In genomic region chr6:30489081-30490030, GRCh38 we compare ENCODE assay signal across 1 cellular context.
TF ChIP-seq lines count a peak whose summit lies in the region.

HLA-E (plus strand) TSS chr6:30489509; CDS start chr6:30489532, 23 bp downstream.

TF ChIP-seq in HEK293, 187 proteins besides CTCF, POLR2A, EP300 and RAD21 (continued from another document and continues in another):
- TF ChIP-seq ZNF558 (tag by site-specific recombination; IDR thresholded peaks at IDR 0.05) (no peak), HOXD13 (CRISPR knock-in tag; IDR thresholded peaks at IDR 0.05; ENCODE audit: borderline replicate concordance) (no peak), ZNF354C (tag by site-specific recombination; IDR thresholded peaks at IDR 0.05; ENCODE audit: borderline replicate concordance, low read depth) (no peak), ZNF785 (tag by site-specific recombination; IDR thresholded peaks at IDR 0.05) (peak; percentile 92), ZNF239 (tag by site-specific recombination; IDR thresholded peaks at IDR 0.05) (no peak), ZBTB48 (tag by site-specific recombination; IDR thresholded peaks at IDR 0.05) (peak; percentile 77; the same call in 1 of the 2 replicates), ZNF645 (tag by site-specific recombination; IDR thresholded peaks at IDR 0.05) (no peak), ZNF768 (tag by site-specific recombination; IDR thresholded peaks at IDR 0.05) (peak; percentile 44; the same call in 1 of the 2 replicates), ZNF843 (tag by site-specific recombination; IDR thresholded peaks at IDR 0.05) (no peak), ZNF654 (tag by site-specific recombination; IDR thresholded peaks at IDR 0.05; ENCODE audit: low read depth) (no peak), MEIS1 (CRISPR knock-in tag; IDR thresholded peaks at IDR 0.05; ENCODE audit: borderline replicate concordance) (no peak), ZNF174 (tag by site-specific recombination; IDR thresholded peaks at IDR 0.05) (no peak), KLF1 (tag by site-specific recombination; IDR thresholded peaks at IDR 0.05) (no peak; the same call in none of the 2 replicates), ZNF366 (tag by site-specific recombination; conservative IDR thresholded peaks at IDR 0.05) (no peak), ZNF530 (tag by site-specific recombination; IDR thresholded peaks at IDR 0.05; ENCODE audit: low read depth) (no peak), ZNF341 (tag by site-specific recombination; IDR thresholded peaks at IDR 0.05; ENCODE audit: low read depth) (no peak), ZSCAN23 (tag by site-specific recombination; IDR thresholded peaks at IDR 0.05) (no peak), ZNF571 (tag by site-specific recombination; IDR thresholded peaks at IDR 0.05) (no peak), ZNF548 (tag by site-specific recombination; IDR thresholded peaks at IDR 0.05) (no peak), ZNF704 (tag by site-specific recombination; IDR thresholded peaks at IDR 0.05) (no peak), TSHZ1 (tag by site-specific recombination; IDR thresholded peaks at IDR 0.05; ENCODE audit: borderline replicate concordance) (no peak), HOXC10 (CRISPR knock-in tag; IDR thresholded peaks at IDR 0.05) (no peak), ZNF623 (tag by site-specific recombination; IDR thresholded peaks at IDR 0.05) (no peak), ZNF138 (tag by site-specific recombination; IDR thresholded peaks at IDR 0.05; ENCODE audit: borderline replicate concordance) (no peak), GLI2 (tag by site-specific recombination; IDR thresholded peaks at IDR 0.05; ENCODE audit: borderline replicate concordance, low read depth) (no peak), ZNF280D (tag by site-specific recombination; IDR thresholded peaks at IDR 0.05) (peak; percentile 78; the same call in 1 of the 2 replicates), ZNF221 (tag by site-specific recombination; IDR thresholded peaks at IDR 0.05; ENCODE audit: borderline replicate concordance) (no peak), ZNF521 (tag by site-specific recombination; IDR thresholded peaks at IDR 0.05) (no peak), ZNF416 (tag by site-specific recombination; IDR thresholded peaks at IDR 0.05) (no peak; the same call in 1 of the 2 replicates), PBX3 (CRISPR knock-in tag; IDR thresholded peaks at IDR 0.05) (no peak), ZNF211 (tag by site-specific recombination; IDR thresholded peaks at IDR 0.05; ENCODE audit: low read depth) (no peak), ZNF473 (tag by site-specific recombination; IDR thresholded peaks at IDR 0.05) (no peak), ZNF391 (tag by site-specific recombination; IDR thresholded peaks at IDR 0.05; ENCODE audit: borderline replicate concordance, low read depth) (no peak), ZFP37 (tag by site-specific recombination; IDR thresholded peaks at IDR 0.05) (peak; percentile 66; the same call in 1 of the 2 replicates), ZNF510 (tag by site-specific recombination; IDR thresholded peaks at IDR 0.05; ENCODE audit: insufficient replicate concordance) (no peak), MYNN (tag by site-specific recombination; IDR thresholded peaks at IDR 0.05; ENCODE audit: borderline replicate concordance) (no peak), ZNF23 (tag by site-specific recombination; IDR thresholded peaks at IDR 0.05; ENCODE audit: borderline replicate concordance) (no peak), GLIS2 (tag by site-specific recombination; IDR thresholded peaks at IDR 0.05) (peak; percentile 74), KLF17 (tag by site-specific recombination; IDR thresholded peaks at IDR 0.05) (peak; percentile 57; the same call in 1 of the 2 replicates), ZBTB17 (tag by site-specific recombination; IDR thresholded peaks at IDR 0.05) (peak; percentile 80), ZEB2 (tag by site-specific recombination; IDR thresholded peaks at IDR 0.05) (peak; percentile 42), WT1 (tag by site-specific recombination; IDR thresholded peaks at IDR 0.05) (no peak), ZNF350 (tag by site-specific recombination; IDR thresholded peaks at IDR 0.05) (no peak), ZNF426 (tag by site-specific recombination; IDR thresholded peaks at IDR 0.05) (no peak), ZBTB20 (tag by site-specific recombination; IDR thresholded peaks at IDR 0.05) (peak; percentile 76), ZBTB26 (tag by site-specific recombination; optimal IDR thresholded peaks at IDR 0.05) (peak; percentile 46), ZNF777 (tag by site-specific recombination; IDR thresholded peaks at IDR 0.05; ENCODE audit: borderline replicate concordance) (peak; percentile 42; the same call in 1 of the 2 replicates), OSR2 (tag by site-specific recombination; IDR thresholded peaks at IDR 0.05) (no peak), ZNF26 (tag by site-specific recombination; IDR thresholded peaks at IDR 0.05) (no peak)
